ENCODE assay signal across 17 cellular contexts in genomic region chr3:179772297-179772696, GRCh38.
DNase-seq lines count a peak whose midpoint lies in the region; ATAC-seq lines count a peak whose summit lies in the region.
"Had no signal": no experiment of that assay in that cellular context is flagged by ENCODE, and none has a peak within 500 bp of the region (broad histone marks: within the 10 kb centered on the region; RNA-seq: fewer than 3 reads in every experiment).

No MANE protein-coding gene starts in this region.

- H4K5ac ChIP-seq in mesendoderm (ENCODE audit: low read length), result no peak overlapping the region

- H3K9ac ChIP-seq in HUES48 (ENCODE audit: low read depth, low read length) (no peak overlapping the region), mesendoderm (ENCODE audit: low read length) (no peak overlapping the region)

- H3K4me1 ChIP-seq in HUES48 (ENCODE audit: control insufficient read depth, insufficient read depth, low read length), result peaks cover 24% of the 10 kb centered on the region
- H3K4me1 ChIP-seq in mesendoderm (ENCODE audit: control insufficient read depth, low read depth, low read length), result peaks cover 7% of the 10 kb centered on the region

- H3K9me3 Mint-ChIP-seq in activated CD8-positive, alpha-beta T cell treated with anti-CD3 and anti-CD28 coated beads, Interleukin-2, amount 10 ng/mL, durations not matched to agents 7 days and 5 days (ENCODE audit: insufficient read depth), result no peaks in the 10 kb centered on the region
- H3K9me3 Mint-ChIP-seq: CD8-positive, alpha-beta memory T cell had no signal

- CTCF ChIA-PET in activated CD8-positive, alpha-beta T cell treated with anti-CD3 and anti-CD28 coated beads, Interleukin-2, amount 10 ng/mL, durations not matched to agents 7 days and 5 days (lab: Charles Lee), result interaction anchor here (1.5 kb wide), 1 partner anchor 12 kb away, joined by 6 read pairs; no protein-coding TSS in a partner anchor

- H4K8ac ChIP-seq in mesendoderm (ENCODE audit: low read depth, low read length), result no peak overlapping the region

- POLR2A ChIA-PET in activated CD8-positive, alpha-beta T cell treated with anti-CD3 and anti-CD28 coated beads, Interleukin-2, amount 10 ng/mL, durations not matched to agents 7 days and 5 days (lab: Charles Lee), result no interaction called here

- peaks cover 26% of the 10 kb centered on the region for H3K36me3 ChIP-seq in HUES48 (ENCODE audit: control insufficient read depth, insufficient read depth, low read length)
- H3K36me3 ChIP-seq in mesendoderm (ENCODE audit: control insufficient read depth, insufficient read depth, low read length), result no peaks in the 10 kb centered on the region

- no peak overlapping the region for H3K18ac ChIP-seq in mesendoderm (ENCODE audit: low read length)

- H3K27me3 ChIP-seq in HUES48 (ENCODE audit: control insufficient read depth, insufficient read depth, low read length) (no peaks in the 10 kb centered on the region), mesendoderm (ENCODE audit: insufficient read depth, low read length, poor library complexity) (no peaks in the 10 kb centered on the region)
- H3K27me3 ChIP-seq: BE2C had no signal

- no peak overlapping the region for H3K4me3 Mint-ChIP-seq in activated CD8-positive, alpha-beta T cell treated with anti-CD3 and anti-CD28 coated beads, Interleukin-2, amount 10 ng/mL, durations not matched to agents 7 days and 5 days
- H3K4me3 Mint-ChIP-seq: CD4-positive, CD25-positive, alpha-beta regulatory T cell; CD8-positive, alpha-beta memory T cell; HFFc6 had no signal

- H3K36me3 Mint-ChIP-seq in activated CD8-positive, alpha-beta T cell treated with anti-CD3 and anti-CD28 coated beads, Interleukin-2, amount 10 ng/mL, durations not matched to agents 7 days and 5 days (ENCODE audit: low read depth), result peaks cover 11% of the 10 kb centered on the region

- WGBS in mesendoderm (ENCODE audit: extremely low coverage, insufficient coverage, low lambda C conversion rate), result no CpG with 5 or more reads among the region's 5 CpGs

- no peak for ATAC-seq in activated CD8-positive, alpha-beta T cell treated with anti-CD3 and anti-CD28 coated beads, Interleukin-2, amount 10 ng/mL, durations not matched to agents 7 days and 5 days
- ATAC-seq: HCT116 had no signal

- no peaks in the 10 kb centered on the region for H3K79me2 ChIP-seq in mesendoderm (ENCODE audit: control insufficient read depth, insufficient read depth, low read length)

- no peak overlapping the region for H3K4me3 ChIP-seq in HUES48 (ENCODE audit: low read depth, low read length)
- no peak overlapping the region for H3K4me3 ChIP-seq in mesendoderm (ENCODE audit: low read length)

- peak; percentile 5 for DNase-seq in ELF-1 (ENCODE audit: low read depth, low spot score)
- DNase-seq in astrocyte of the hippocampus (ENCODE audit: low read depth, low spot score), result peak; percentile 9
- peak; percentile 54 for DNase-seq in mesendoderm
- no peak for DNase-seq in SHP77 treated with DMSO at 0.1 percent for 48 hours (lab: John Stamatoyannopoulos, UW)
- no peak for DNase-seq in COLO829 (ENCODE audit: low spot score)
- no peak for DNase-seq in activated CD8-positive, alpha-beta T cell treated with anti-CD3 and anti-CD28 coated beads, Interleukin-2, amount 10 ng/mL, durations not matched to agents 7 days and 5 days
- DNase-seq: 8988T; BE2C; C1 segment of cervical spinal cord; Caco-2; CD4-positive, CD25-positive, alpha-beta regulatory T cell; CD8-positive, alpha-beta memory T cell; GDM1; HFFc6; KG1 had no signal

- no peak overlapping the region for H2BK5ac ChIP-seq in mesendoderm (ENCODE audit: low read length)

- H3K4ac ChIP-seq in mesendoderm (ENCODE audit: low read depth, low read length), result no peak overlapping the region

- H3K9me3 ChIP-seq in HUES48 (ENCODE audit: control insufficient read depth, insufficient read depth, low read length), result peaks cover 13% of the 10 kb centered on the region

- no peak overlapping the region for H2BK15ac ChIP-seq in mesendoderm (replicated peaks; ENCODE audit: low read depth)

- no peaks in the 10 kb centered on the region for H3K27me3 Mint-ChIP-seq in activated CD8-positive, alpha-beta T cell treated with anti-CD3 and anti-CD28 coated beads, Interleukin-2, amount 10 ng/mL, durations not matched to agents 7 days and 5 days (ENCODE audit: low read depth)
- H3K27me3 Mint-ChIP-seq: CD4-positive, CD25-positive, alpha-beta regulatory T cell; CD8-positive, alpha-beta memory T cell had no signal

- H3K79me1 ChIP-seq in mesendoderm (ENCODE audit: low read length), result no peaks in the 10 kb centered on the region

- no peak overlapping the region for H3K56ac ChIP-seq in mesendoderm (ENCODE audit: low read length)

- H3K4me2 ChIP-seq in mesendoderm (ENCODE audit: low read length), result no peak overlapping the region

- H3K4me1 Mint-ChIP-seq in activated CD8-positive, alpha-beta T cell treated with anti-CD3 and anti-CD28 coated beads, Interleukin-2, amount 10 ng/mL, durations not matched to agents 7 days and 5 days (ENCODE audit: low read depth), result peaks cover 7% of the 10 kb centered on the region

- H3K23ac ChIP-seq in mesendoderm (ENCODE audit: low read length), result no peak overlapping the region

- H2BK120ac ChIP-seq in mesendoderm (ENCODE audit: low read depth, low read length), result no peak overlapping the region

- no peak overlapping the region for H3K27ac Mint-ChIP-seq in activated CD8-positive, alpha-beta T cell treated with anti-CD3 and anti-CD28 coated beads, Interleukin-2, amount 10 ng/mL, durations not matched to agents 7 days and 5 days
- H3K27ac Mint-ChIP-seq: CD4-positive, CD25-positive, alpha-beta regulatory T cell; CD8-positive, alpha-beta memory T cell; HFFc6 had no signal

- H2AK5ac ChIP-seq in mesendoderm (ENCODE audit: low read length), result no peak overlapping the region

- H3K27ac ChIP-seq in HUES48 (ENCODE audit: low read depth, low read length), result peak overlapping the region; percentile 74
- H3K27ac ChIP-seq in mesendoderm (ENCODE audit: low read depth, low read length), result no peak overlapping the region

Comparison
In these comparisons a context has a peak if more than half of its experiments do, and no peak if none do; other contexts are left out.
1. DNase-seq: peak in ELF-1 (single experiment), astrocyte of the hippocampus (single experiment) and mesendoderm (single experiment); none in SHP77 treated with DMSO at 0.1 percent for 48 hours (single experiment), COLO829 (single experiment) and activated CD8-positive, alpha-beta T cell treated with anti-CD3 and anti-CD28 coated beads, Interleukin-2, amount 10 ng/mL, durations not matched to agents 7 days and 5 days (single experiment).